19 cellular contexts compared by ENCODE assay signal in the genomic region with DNA sequence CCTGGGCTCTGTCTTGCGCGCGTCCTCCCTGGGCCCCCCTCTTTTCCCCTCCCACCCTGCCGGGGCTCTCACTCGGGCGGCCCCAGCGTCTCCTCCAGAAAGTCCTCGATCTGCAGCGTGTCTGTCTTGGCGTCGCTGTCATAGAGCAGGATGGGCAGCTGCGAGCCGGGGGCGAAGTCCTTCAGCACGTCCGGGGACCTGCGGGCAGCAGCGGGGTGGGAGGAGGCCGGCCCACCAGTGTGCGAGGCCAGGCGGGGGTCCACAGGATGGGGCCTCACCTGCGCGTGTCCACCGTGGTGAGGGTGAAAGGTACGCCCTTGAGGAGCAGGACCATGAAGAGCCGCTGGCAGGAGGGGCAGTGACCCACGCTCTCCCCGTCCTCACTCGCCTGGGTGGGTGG. TPM values are rescaled to one million over a fixed set of nuclear protein-coding genes. Genes with fewer than 3 reads are reported as not detected.
DNase-seq lines count a peak whose midpoint lies in the region; ATAC-seq and TF ChIP-seq lines count a peak whose summit lies in the region.
"Had no signal": no experiment of that assay in that cellular context is flagged by ENCODE, and none has a peak within 500 bp of the region (broad histone marks: within the 10 kb centered on the region; RNA-seq: fewer than 3 reads in every experiment).

No MANE protein-coding gene starts in this region.

- H3K4me1 ChIP-seq in breast epithelium (peaks cover 7 to 27% of the 10 kb centered on the region in 2 donors), iPS-15b (ENCODE audit: control insufficient read depth, insufficient read depth, low read length) (peaks cover 5% of the 10 kb centered on the region), thyroid gland (peaks cover 46 to 72% of the 10 kb centered on the region in 2 donors)

- no peaks in the 10 kb centered on the region for H3K27me3 ChIP-seq in breast epithelium
- H3K27me3 ChIP-seq in iPS-15b (ENCODE audit: control insufficient read depth, insufficient read depth, low read length), result peaks cover 17% of the 10 kb centered on the region
- H3K27me3 ChIP-seq in thyroid gland, result no peaks in the 10 kb centered on the region

- H3K4me3 Mint-ChIP-seq in MCF 10A (ENCODE audit: unreplicated experiment), result no peak overlapping the region
- H3K4me3 Mint-ChIP-seq in activated naive CD8-positive, alpha-beta T cell treated with anti-CD3 and anti-CD28 coated beads, Interleukin-2, amount 50 U/mL, for 24 hours, result no peak overlapping the region
- H3K4me3 Mint-ChIP-seq: activated T-cell treated with anti-CD3 and anti-CD28 coated beads, Interleukin-2, amount 50 U/mL, for 24 hours had no signal

- intact Hi-C loops in breast epithelium (cut with DNase I; ENCODE audit: low total_unique reads) (no loop called here), MCF 10A (cut with micrococcal nuclease) (no loop called here), thyroid gland (cut with DNase I) (loop anchor here (5.0 kb wide), 1 partner anchor 43 kb away; a partner anchor contains a TSS)

- H3K4me1 Mint-ChIP-seq in MCF 10A (ENCODE audit: insufficient read depth, unreplicated experiment), result peaks cover 4% of the 10 kb centered on the region
- H3K4me1 Mint-ChIP-seq in activated naive CD8-positive, alpha-beta T cell treated with anti-CD3 and anti-CD28 coated beads, Interleukin-2, amount 50 U/mL, for 24 hours, result peaks cover 54% of the 10 kb centered on the region

- no peaks in the 10 kb centered on the region for H3K9me3 ChIP-seq in breast epithelium
- peaks cover 3% of the 10 kb centered on the region for H3K9me3 ChIP-seq in iPS-15b (ENCODE audit: control insufficient read depth, insufficient read depth, low read length)
- no peaks in the 10 kb centered on the region for H3K9me3 ChIP-seq in thyroid gland

- POLR2A ChIA-PET in MCF 10A (lab: Yijun Ruan, JAX), result interaction anchor here (0.6 kb wide), 2 partner anchors 111 to 174 kb away, joined by 3 read pairs; no protein-coding TSS in a partner anchor
- POLR2A ChIA-PET in RWPE1 (lab: Yijun Ruan, JAX; ENCODE audit: low non-redundant PET), result interaction anchor here (1.3 kb wide), 1 partner anchor 17 kb away, joined by 3 read pairs; no protein-coding TSS in a partner anchor

- CTCF ChIA-PET in MCF 10A (lab: Yijun Ruan, JAX) (interaction anchor here (0.9 kb wide), 1 partner anchor 34 kb away, joined by 4 read pairs; no protein-coding TSS in a partner anchor), RWPE1 (lab: Yijun Ruan, JAX) (interaction anchor here (0.6 to 2.0 kb wide), 5 partner anchors 33 to 171 kb away, joined by 3 to 9 read pairs (median 3); a partner anchor contains a TSS)

- no peak overlapping the region for H3K27ac Mint-ChIP-seq in MCF 10A (ENCODE audit: low read depth, unreplicated experiment)
- H3K27ac Mint-ChIP-seq in activated naive CD8-positive, alpha-beta T cell treated with anti-CD3 and anti-CD28 coated beads, Interleukin-2, amount 50 U/mL, for 24 hours, result no peak overlapping the region
- H3K27ac Mint-ChIP-seq: activated T-cell treated with anti-CD3 and anti-CD28 coated beads, Interleukin-2, amount 50 U/mL, for 24 hours had no signal

- ATAC-seq in activated naive CD8-positive, alpha-beta T cell treated with anti-CD3 and anti-CD28 coated beads, Interleukin-2, amount 50 U/mL, for 24 hours, result no peak

- no peaks in the 10 kb centered on the region for H3K9me3 Mint-ChIP-seq in MCF 10A (ENCODE audit: unreplicated experiment)
- no peaks in the 10 kb centered on the region for H3K9me3 Mint-ChIP-seq in activated naive CD8-positive, alpha-beta T cell treated with anti-CD3 and anti-CD28 coated beads, Interleukin-2, amount 50 U/mL, for 24 hours
- H3K9me3 Mint-ChIP-seq: activated T-cell treated with anti-CD3 and anti-CD28 coated beads, Interleukin-2, amount 50 U/mL, for 24 hours had no signal

- H3K36me3 ChIP-seq in breast epithelium (no peaks in the 10 kb centered on the region), iPS-15b (ENCODE audit: control insufficient read depth, insufficient read depth, low read length) (no peaks in the 10 kb centered on the region), thyroid gland (no peaks in the 10 kb centered on the region)

- WGBS in thyroid gland, 2 donors, result 0 to 3% methylated on average over 11 to 14 of the region's 29 CpGs

- in situ Hi-C loops in GM13977 (cut with MboI; ENCODE audit: low pct_unique_long_range_greater_than_20kb, low sequenced_read_pairs, unreplicated experiment), result no loop called here

- TF ChIP-seq POLR2A in breast epithelium (IDR thresholded peaks at IDR 0.05) (no peak), thyroid gland (IDR thresholded peaks at IDR 0.05) (no peak)

- H3K27ac ChIP-seq in breast epithelium (no peak overlapping the region), RWPE1 (peak overlapping the region; percentile 93), thyroid gland (peak overlapping the region in 2 of 3 donors; percentile 29 to 78)

- H3K27me3 Mint-ChIP-seq in MCF 10A (ENCODE audit: insufficient read depth, unreplicated experiment), result no peaks in the 10 kb centered on the region
- peaks cover 5% of the 10 kb centered on the region for H3K27me3 Mint-ChIP-seq in activated naive CD8-positive, alpha-beta T cell treated with anti-CD3 and anti-CD28 coated beads, Interleukin-2, amount 50 U/mL, for 24 hours

- DNase-seq in breast epithelium (ENCODE audit: low spot score in 2 of 2) (no peak), MCF 10A (ENCODE audit: unreplicated experiment) (no peak), RWPE1 (ENCODE audit: low spot score) (no peak), thyroid gland (peak in 1 of 2 donors; percentile 59), GM13977 (ENCODE audit: low spot score) (no peak), NCI-H1417 (lab: John Stamatoyannopoulos, UW) (no peak)
- DNase-seq in activated naive CD8-positive, alpha-beta T cell treated with anti-CD3 and anti-CD28 coated beads, Interleukin-2, amount 50 U/mL, for 24 hours, result no peak
- DNase-seq: activated CD4-positive, alpha-beta T cell treated with anti-CD3 and anti-CD28 coated beads, Interleukin-2, amount 50 U/mL, for 48 hours; activated naive CD4-positive, alpha-beta T cell treated with anti-CD3 and anti-CD28 coated beads, Interleukin-2, amount 50 U/mL, for 16 hours; activated T-cell treated with anti-CD3 and anti-CD28 coated beads, Interleukin-2, amount 50 U/mL, for 24 hours; KBM-7; MV-4-11; NCI-H1930; NCI-H446 treated with DMSO at 0.1 percent for 48 hours; stimulated activated CD4-positive, alpha-beta T cell treated with anti-CD3 and anti-CD28 coated beads, Interleukin-4, amount 100 ng/mL, for 4 hours had no signal

- TF ChIP-seq CTCF in breast epithelium (IDR thresholded peaks at IDR 0.05) (no peak), MCF 10A (IDR thresholded peaks at IDR 0.05; ENCODE audit: unreplicated experiment) (no peak), RWPE1 (conservative IDR thresholded peaks at IDR 0.05; ENCODE audit: low read depth) (no peak), thyroid gland (IDR thresholded peaks at IDR 0.05) (no peak), GM13977 (IDR thresholded peaks at IDR 0.05; ENCODE audit: extremely low read depth, insufficient read depth, missing control alignments) (no peak)

- BruUV-seq in MCF 10A (replicated peaks; lab: Mats Ljungman, UMichigan), result no TSS peak

- peak overlapping the region in 2 of 3 donors; percentile 47 to 62 for H3K4me3 ChIP-seq in breast epithelium
- peak overlapping the region; percentile 43 for H3K4me3 ChIP-seq in iPS-15b (ENCODE audit: low read depth, low read length)
- H3K4me3 ChIP-seq in thyroid gland (replicated peaks in 1 of 3), result peak overlapping the region in 2 of 3 donors; percentile 14 to 24

- no peak overlapping the region for H3K9ac ChIP-seq in iPS-15b (ENCODE audit: low read depth, low read length)

- H3K36me3 Mint-ChIP-seq in MCF 10A (ENCODE audit: insufficient read depth, unreplicated experiment), result peaks cover 12% of the 10 kb centered on the region
- H3K36me3 Mint-ChIP-seq in activated naive CD8-positive, alpha-beta T cell treated with anti-CD3 and anti-CD28 coated beads, Interleukin-2, amount 50 U/mL, for 24 hours (ENCODE audit: low read depth), result no peaks in the 10 kb centered on the region

RNA-seq across cellular contexts. Expression of a gene that starts 1.0 kb away (rescaled TPM):
- total RNA-seq in breast epithelium (1 to 10 TPM in 1 of 3 donors, under 1 TPM in 1, not detected in 1; 0.32 to 3.5 TPM), MCF 10A (2022) (1.2 and 4.2 TPM in 2 replicates), thyroid gland (100 to 1,000 TPM in 3 of 4 donors, 10 to 100 TPM in 1; 97.7 to 301 (median 268) TPM)
- total RNA-seq: dermis blood vessel endothelial cell, osteocyte, temporal lobe had no signal

RNA-seq across cellular contexts. Expression of a gene that starts 3.1 kb away (rescaled TPM):
- total RNA-seq in breast epithelium (10 to 100 TPM; 24.6 to 66.2 (median 49.2) TPM), MCF 10A (2022) (43.6 and 57.9 TPM in 2 replicates), thyroid gland (100 to 1,000 TPM in 1 of 4 donors, 10 to 100 TPM in 3; 29.8 to 109 (median 50.7) TPM)

RNA-seq across cellular contexts. Expression of a gene that starts 12.6 kb away (rescaled TPM):
- total RNA-seq in breast epithelium, result under 1 TPM in 2 of 3 donors, not detected in 1; 0.16 to 0.29 TPM
- not detected in 2 replicates for total RNA-seq in MCF 10A (2022)
- total RNA-seq in thyroid gland, result under 1 TPM in 1 of 4 donors, not detected in 3; 0.54 TPM
- total RNA-seq: dermis blood vessel endothelial cell had no signal

RNA-seq across cellular contexts. Expression of a gene that starts 18.1 kb away (rescaled TPM):
- 10 to 100 TPM; 46.7 to 72.6 (median 48.2) TPM for total RNA-seq in breast epithelium
- total RNA-seq in MCF 10A (2022), result 1.1 and 1.8 TPM in 2 replicates
- 10 to 100 TPM in 3 of 4 donors, 1 to 10 TPM in 1; 5.0 to 39.5 (median 33.9) TPM for total RNA-seq in thyroid gland

RNA-seq across cellular contexts. Expression of a gene that starts 32.7 kb away (rescaled TPM):
- total RNA-seq in breast epithelium, result 10 to 100 TPM; 17.0 to 30.6 (median 18.9) TPM
- total RNA-seq in MCF 10A (2022), result 20.0 and 21.7 TPM in 2 replicates
- 10 to 100 TPM; 36.8 to 59.7 (median 50.2) TPM for total RNA-seq in thyroid gland

Comparison
In these comparisons a context has a peak if more than half of its experiments do, and no peak if none do; other contexts are left out.
1. H3K27ac ChIP-seq: peak in RWPE1 (single experiment) and thyroid gland (2 of 3); none in breast epithelium (0 of 2).
2. RNA of a gene that starts 1.0 kb away (total RNA-seq): 97.7 to 301 TPM in thyroid gland; 1.2 to 4.2 TPM in MCF 10A and 0.32 to 3.5 TPM in breast epithelium; every median in the first group is over 10 times any median in the second.
3. Peak in every context shown above with its lines, with median percentiles within 50 percentile points of each other: H3K4me3 ChIP-seq.